8 cellular contexts compared by ENCODE assay signal in the genomic region with DNA sequence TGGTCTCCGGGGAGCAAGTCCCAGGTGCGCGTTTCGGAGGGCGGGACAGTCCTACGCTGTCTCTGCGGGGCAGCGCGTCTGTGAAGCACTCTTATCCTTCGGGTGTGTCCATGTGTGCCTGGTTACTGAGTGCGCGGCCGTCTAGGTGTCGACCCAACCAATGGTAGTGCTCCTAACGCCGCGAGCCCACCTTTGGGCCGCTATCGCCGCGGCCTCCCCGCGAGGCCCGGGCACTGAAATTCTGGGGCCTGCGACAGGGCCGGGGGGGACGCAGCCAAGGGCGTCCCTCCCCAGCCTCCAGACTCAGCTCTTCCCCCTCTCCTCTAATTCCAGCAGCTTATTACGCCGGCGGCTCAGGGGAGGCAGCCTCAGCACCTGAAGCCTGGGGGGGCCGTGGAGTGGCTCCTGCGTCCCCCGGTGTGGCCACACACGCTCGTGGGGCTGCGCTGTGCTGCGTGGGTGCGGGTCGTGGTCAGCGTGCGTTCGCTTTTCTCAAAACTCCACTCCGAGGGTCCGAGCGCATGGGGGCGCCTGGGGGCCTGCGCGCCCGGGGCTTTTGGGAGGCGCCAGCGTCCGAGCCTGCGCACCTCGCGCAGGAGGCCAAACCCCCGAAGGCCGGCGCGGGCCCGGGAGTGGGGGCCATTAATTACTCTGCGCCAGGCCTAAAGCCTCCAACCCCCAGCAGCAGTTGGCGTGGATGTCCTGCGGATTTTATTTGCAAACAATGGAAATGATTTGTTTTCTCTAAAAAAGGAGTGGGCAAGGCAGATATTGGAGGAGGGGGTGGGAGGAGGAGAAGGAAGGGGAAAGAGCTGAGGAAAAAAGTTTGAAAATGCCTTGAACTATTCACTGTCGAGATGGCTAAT. TPM values are rescaled to one million over a fixed set of nuclear protein-coding genes. Genes with fewer than 3 reads are reported as not detected.
DNase-seq lines count a peak whose midpoint lies in the region; ATAC-seq and TF ChIP-seq lines count a peak whose summit lies in the region.

No MANE protein-coding gene starts in this region.

- no peaks in the 10 kb centered on the region for H3K27me3 Mint-ChIP-seq in Calu3 (ENCODE audit: unreplicated experiment)
- no peaks in the 10 kb centered on the region for H3K27me3 Mint-ChIP-seq in MCF 10A (ENCODE audit: insufficient read depth, unreplicated experiment)

- H3K4me1 ChIP-seq in lung (ENCODE audit: control insufficient read depth in 2 of 2, insufficient read depth in 2 of 2, low read length in 2 of 2) (peaks cover 0 to 7% of the 10 kb centered on the region in 2 donors), vagina (peaks cover 46% of the 10 kb centered on the region)

- H3K4me3 ChIP-seq in lung (peak overlapping the region; percentile 46), vagina (peak overlapping the region; percentile 88 to 99)

- peaks cover 80% of the 10 kb centered on the region for H3K36me3 Mint-ChIP-seq in Calu3 (ENCODE audit: insufficient read depth, unreplicated experiment)
- peaks cover 14% of the 10 kb centered on the region for H3K36me3 Mint-ChIP-seq in MCF 10A (ENCODE audit: insufficient read depth, unreplicated experiment)

- H3K9me3 Mint-ChIP-seq in Calu3 (ENCODE audit: low read depth, unreplicated experiment) (no peaks in the 10 kb centered on the region), MCF 10A (ENCODE audit: unreplicated experiment) (no peaks in the 10 kb centered on the region)

- peak; percentile 60 for DNase-seq in Calu3
- DNase-seq in M059J (ENCODE audit: low read depth) = peak; percentile 55
- DNase-seq in MCF 10A (ENCODE audit: unreplicated experiment) = no peak
- DNase-seq in lung (ENCODE audit: low spot score) = peak; percentile 69
- DNase-seq in vagina (ENCODE audit: extremely low spot score in 2 of 2) = no peak
- no peak for DNase-seq in activated naive CD4-positive, alpha-beta T cell treated with Interleukin-2 at 50 U/mL for 16 hours

- H3K27me3 ChIP-seq in lung (ENCODE audit: control insufficient read depth, insufficient read depth) (no peaks in the 10 kb centered on the region), vagina (no peaks in the 10 kb centered on the region)

- POLR2A ChIA-PET in MCF 10A (lab: Yijun Ruan, JAX) = interaction anchor here (0.6 to 4.4 kb wide), 4 partner anchors 25 to 1620 kb away, joined by 3 to 54 read pairs (median 3); a partner anchor contains a TSS

- peaks cover 17% of the 10 kb centered on the region for H3K4me1 Mint-ChIP-seq in Calu3 (ENCODE audit: low read depth, unreplicated experiment)
- peaks cover 5% of the 10 kb centered on the region for H3K4me1 Mint-ChIP-seq in MCF 10A (ENCODE audit: insufficient read depth, unreplicated experiment)

- BruUV-seq in Calu3 (replicated peaks; lab: Mats Ljungman, UMichigan) = no TSS peak
- no TSS peak for BruUV-seq in MCF 10A (replicated peaks; lab: Mats Ljungman, UMichigan)

- H3K27ac Mint-ChIP-seq in Calu3 (ENCODE audit: unreplicated experiment) (peak overlapping the region; percentile 83), MCF 10A (ENCODE audit: low read depth, unreplicated experiment) (no peak overlapping the region)

- H3K27ac ChIP-seq in lung (ENCODE audit: low read depth in 1 of 2, low read length in 1 of 2) (peak overlapping the region in 1 of 2 donors; percentile 83), vagina (peak overlapping the region; percentile 99)

- TF ChIP-seq POLR2A in vagina (IDR thresholded peaks at IDR 0.05) = no peak

- WGBS in lung, 2 donors = 2 to 9% methylated on average over 54 to 65 of the region's 65 CpGs

- TF ChIP-seq CTCF in Calu3 (IDR thresholded peaks at IDR 0.05; ENCODE audit: unreplicated experiment) (no peak), MCF 10A (IDR thresholded peaks at IDR 0.05; ENCODE audit: unreplicated experiment) (no peak), lung (IDR thresholded peaks at IDR 0.05; ENCODE audit: control extremely low read depth, extremely low read depth) (no peak), vagina (IDR thresholded peaks at IDR 0.05) (no peak)

- H3K9me3 ChIP-seq in lung (ENCODE audit: control insufficient read depth in 2 of 2, insufficient read depth in 1 of 2, low read length in 1 of 2) (no peaks in the 10 kb centered on the region), vagina (no peaks in the 10 kb centered on the region)

- H3K4me3 Mint-ChIP-seq in Calu3 (ENCODE audit: low read depth, unreplicated experiment) (peak overlapping the region; percentile 95), MCF 10A (ENCODE audit: unreplicated experiment) (peak overlapping the region; percentile 80)

- ATAC-seq in lung (ENCODE audit: insufficient read depth, low FRiP score) (no peak), HG03520 (IDR thresholded peaks at IDR 0.05; ENCODE audit: unreplicated experiment) (no peak), HG03342 (IDR thresholded peaks at IDR 0.05; ENCODE audit: unreplicated experiment) (no peak)

- intact Hi-C loops in Calu3 (cut with micrococcal nuclease; ENCODE audit: unreplicated experiment) = loop anchor here (5.0 to 10.0 kb wide), 5 partner anchors 142 to 1708 kb away; no protein-coding TSS in a partner anchor
- intact Hi-C loops in MCF 10A (cut with micrococcal nuclease) = loop anchor here (5.0 to 10.0 kb wide), 4 partner anchors 130 to 1578 kb away; no protein-coding TSS in a partner anchor
- intact Hi-C loops in vagina (cut with DNase I) = loop anchor here (5.0 to 10.0 kb wide), 5 partner anchors 63 to 500 kb away; no protein-coding TSS in a partner anchor

- H3K36me3 ChIP-seq in lung (ENCODE audit: control insufficient read depth in 2 of 2, insufficient read depth in 2 of 2, low read length in 2 of 2) = peaks cover 0 to 2% of the 10 kb centered on the region in 2 donors
- H3K36me3 ChIP-seq in vagina = peaks cover 0 to under 1% of the 10 kb centered on the region in 2 donors

- CTCF ChIA-PET in Calu3 (lab: Charles Lee) (no interaction called here), MCF 10A (lab: Yijun Ruan, JAX) (interaction anchor here (1.4 kb wide), 1 partner anchor 24 kb away, joined by 5 read pairs; no protein-coding TSS in a partner anchor)

RNA-seq across cellular contexts. Expression of a gene that starts 3.0 kb away (rescaled TPM):
- total RNA-seq in Calu3 (2022) (12.5 and 12.8 TPM in 2 replicates), MCF 10A (2022) (7.3 and 8.1 TPM in 2 replicates), lung (10 to 100 TPM; 24.8 to 37.8 TPM), vagina (24.6 TPM)
- 9.1 and 13.8 TPM in 2 replicates for total RNA-seq in M059J (2014; rRNA removed; shearing (Covaris generic))
- 10 to 100 TPM; 11.7 to 32.1 TPM for polyA plus RNA-seq in lung

RNA-seq across cellular contexts. Expression of a gene that starts 26.9 kb away (rescaled TPM):
- total RNA-seq in Calu3 (2022) (5.5 and 7.6 TPM in 2 replicates), MCF 10A (2022) (not detected in 2 replicates), lung (10 to 100 TPM; 15.5 to 40.8 TPM), vagina (22.6 TPM)
- 8.0 and 36.7 TPM in 2 replicates for total RNA-seq in M059J (2014; rRNA removed; shearing (Covaris generic))
- polyA plus RNA-seq in lung = 10 to 100 TPM; 12.1 to 27.8 TPM

Comparison
In these comparisons a context has a peak if more than half of its experiments do, and no peak if none do; other contexts are left out.
1. DNase-seq: peak in Calu3 (single experiment), M059J (single experiment) and lung (single experiment); none in MCF 10A (single experiment), vagina (0 of 2) and activated naive CD4-positive, alpha-beta T cell treated with Interleukin-2 at 50 U/mL for 16 hours (single experiment).